In genomic region chr20:8932192-8933150, GRCh38 we compare ENCODE assay signal across 13 cellular contexts.
DNase-seq lines count a peak whose midpoint lies in the region; ATAC-seq, FAIRE-seq and TF ChIP-seq lines count a peak whose summit lies in the region.
"Had no signal": no experiment of that assay in that cellular context is flagged by ENCODE, and none has a peak within 500 bp of the region (broad histone marks: within the 10 kb centered on the region; RNA-seq: fewer than 3 reads in every experiment).

No MANE protein-coding gene starts in this region.

- H2AFZ ChIP-seq in IMR-90 (replicated peaks; ENCODE audit: low read length, poor library complexity): no peak overlapping the region

- H3K4me3 ChIP-seq in IMR-90 (ENCODE audit: insufficient read depth, low read depth, low read length): no peak overlapping the region
- H3K4me3 ChIP-seq: spleen had no signal

- whole genome bisulfite sequencing in IMR-90 (ENCODE audit: extremely low coverage in 2 of 2, insufficient read length in 1 of 2), 2 experiments: 50% methylated on average over 1 of the region's 3 CpGs; no CpG with 5 or more reads in 1 of the 2 experiments

- no peak for TF ChIP-seq CTCF in IMR-90 (conservative IDR thresholded peaks at IDR 0.05; ENCODE audit: low read depth, low read length)

- no peak overlapping the region for H2BK15ac ChIP-seq in IMR-90 (ENCODE audit: low read depth, low read length)

- peak overlapping the region; percentile 11; the same call in 1 of the 2 replicates for H2AK5ac ChIP-seq in IMR-90 (ENCODE audit: low read depth, low read length)

- no peak overlapping the region for H3K56ac ChIP-seq in IMR-90 (ENCODE audit: extremely low read depth, insufficient read depth, low read length)

- H3K79me1 ChIP-seq in IMR-90 (ENCODE audit: low read depth in 1 of 2, low read length in 2 of 2): no peaks in the 10 kb centered on the region

- intact Hi-C loops in IMR-90 (cut with micrococcal nuclease): no loop called here

- BruUV-seq in IMR-90 (replicated peaks; lab: Mats Ljungman, UMichigan): no TSS peak

- peaks cover 7% of the 10 kb centered on the region; the same call in 1 of the 2 replicates for H3K4me1 ChIP-seq in IMR-90 (ENCODE audit: control insufficient read depth, insufficient read depth, low read length)
- H3K4me1 ChIP-seq: spleen had no signal

- no peak for TF ChIP-seq POLR2A in IMR-90 (IDR thresholded peaks at IDR 0.05; ENCODE audit: low read depth, low read length)

- no peaks in the 10 kb centered on the region for H4K20me1 ChIP-seq in IMR-90 (ENCODE audit: insufficient read depth, low read length)

- no peaks in the 10 kb centered on the region for H3K27me3 ChIP-seq in IMR-90 (ENCODE audit: control insufficient read depth, insufficient read depth, low read length)
- H3K27me3 ChIP-seq: spleen had no signal

- dilution Hi-C loops in IMR-90 (cut with HindIII; ENCODE audit: low sequenced_read_pairs, unreplicated experiment): no loop called here

- H3K9me1 ChIP-seq in IMR-90 (ENCODE audit: insufficient read depth, low read length): no peaks in the 10 kb centered on the region; the same call in 1 of the 2 replicates

- H2BK5ac ChIP-seq in IMR-90 (ENCODE audit: low read depth, low read length, poor library complexity, severe bottlenecking): peak overlapping the region; percentile 52

- peak; percentile 56 for ATAC-seq in IMR-90 (ENCODE audit: low read depth)

- peak overlapping the region; percentile 62; the same call in 1 of the 2 replicates for H3K14ac ChIP-seq in IMR-90 (replicated peaks; ENCODE audit: low read depth, low read length)

- no peak overlapping the region for H4K91ac ChIP-seq in IMR-90 (ENCODE audit: insufficient read depth, low read depth, low read length)

- peak overlapping the region in 1 of 2 experiments; percentile 15; a peak in 2 of 4 replicates for H4K8ac ChIP-seq in IMR-90 (ENCODE audit: low read depth in 2 of 2, low read length in 2 of 2)

- no peaks in the 10 kb centered on the region for H3K36me3 ChIP-seq in IMR-90 (ENCODE audit: control insufficient read depth, insufficient read depth, low read length)
- H3K36me3 ChIP-seq: spleen had no signal

- no peak overlapping the region for H3K18ac ChIP-seq in IMR-90 (ENCODE audit: low read depth, low read length)

- no peak overlapping the region for H3K23ac ChIP-seq in IMR-90 (ENCODE audit: low read depth, low read length)

- in situ Hi-C loops in IMR-90 (cut with MboI; ENCODE audit: low sequenced_read_pairs): no loop called here

- TF ChIP-seq RAD21 in IMR-90 (IDR thresholded peaks at IDR 0.05; ENCODE audit: low read length): no peak

- H2BK20ac ChIP-seq in IMR-90 (ENCODE audit: low read depth, low read length): peak overlapping the region; percentile 41; the same call in 1 of the 2 replicates

- no peak overlapping the region for H2AK9ac ChIP-seq in IMR-90 (replicated peaks; ENCODE audit: low read depth, low read length, poor library complexity)

- H4K5ac ChIP-seq in IMR-90 (ENCODE audit: low read depth, low read length): no peak overlapping the region

- CTCF ChIA-PET in IMR-90 (lab: Yijun Ruan, JAX): no interaction called here

- no peaks in the 10 kb centered on the region for H3K9me3 ChIP-seq in IMR-90 (ENCODE audit: control insufficient read depth, insufficient read depth, low read length)
- H3K9me3 ChIP-seq: spleen had no signal

- DNase-seq in AG08396 (ENCODE audit: low spot score) (peak; percentile 53), IMR-90 (peak; percentile 67), dermis blood vessel endothelial cell (peak; percentile 28), myocyte (ENCODE audit: low read depth) (peak; percentile 28), globus pallidus (ENCODE audit: low spot score) (no peak), OCI-M2 (lab: John Stamatoyannopoulos, UW; ENCODE audit: unreplicated experiment) (no peak), GM19239 (ENCODE audit: insufficient read length, low spot score) (no peak)
- DNase-seq in activated CD4-positive, CD25-positive, alpha-beta regulatory T cell treated with anti-CD3 and anti-CD28 coated beads, Interleukin-2, amount 50 U/mL, for 72 hours: no peak
- DNase-seq: activated effector memory CD4-positive, alpha-beta T cell treated with anti-CD3 and anti-CD28 coated beads, Interleukin-2, amount 50 U/mL, for 16 hours; Calu3; NCI-H1105 treated with DMSO at 0.1 percent for 48 hours; spleen had no signal

- H3K27ac ChIP-seq in IMR-90 (ENCODE audit: insufficient read depth, low read length): no peak overlapping the region
- H3K27ac ChIP-seq: spleen, VCaP had no signal

- POLR2A ChIA-PET in IMR-90 (lab: Charles Lee; ENCODE audit: unreplicated experiment): no interaction called here

- H3K4me2 ChIP-seq in IMR-90 (ENCODE audit: low read depth, low read length): no peak overlapping the region

- peak overlapping the region; percentile 50; the same call in 1 of the 2 replicates for H3K4ac ChIP-seq in IMR-90 (ENCODE audit: low read depth, low read length)

- peak overlapping the region; percentile 28; the same call in 1 of the 2 replicates for H2BK120ac ChIP-seq in IMR-90 (ENCODE audit: low read depth, low read length)

- no peak for FAIRE-seq in GM19239 (lab: Jason Lieb, UNC)

- no peak overlapping the region for H3K9ac ChIP-seq in IMR-90 (ENCODE audit: low read depth, low read length)

TF ChIP-seq in IMR-90, 13 proteins besides CTCF, POLR2A, EP300 and RAD21:
- TF ChIP-seq CEBPB (IDR thresholded peaks at IDR 0.05; ENCODE audit: low read depth, low read length) (0 out of 2 replicates have a peak, but pooled peaks have one; percentile 1), BHLHE40 (IDR thresholded peaks at IDR 0.05; ENCODE audit: low read depth, low read length) (no peak), RCOR1 (IDR thresholded peaks at IDR 0.05; ENCODE audit: insufficient replicate concordance, low read length) (peak; percentile 62), MAFK (IDR thresholded peaks at IDR 0.05; ENCODE audit: low read depth, low read length) (peak; percentile 14; the same call in 1 of the 2 replicates)

Comparison
In these comparisons a context has a peak if more than half of its experiments do, and no peak if none do; other contexts are left out.
1. DNase-seq: peak in AG08396 (single experiment), IMR-90 (single experiment), dermis blood vessel endothelial cell (single experiment) and myocyte (single experiment); none in globus pallidus (single experiment), activated CD4-positive, CD25-positive, alpha-beta regulatory T cell treated with anti-CD3 and anti-CD28 coated beads, Interleukin-2, amount 50 U/mL, for 72 hours (single experiment), OCI-M2 (single experiment) and GM19239 (single experiment).